In genomic region chr11:47269829-47270305, GRCh38 we compare ENCODE assay signal across 1 cellular context.
TF ChIP-seq lines count a peak whose summit lies in the region.

TSS of gene MADD (plus strand) at chr11:47270133.

TF ChIP-seq in HepG2, 621 proteins besides CTCF, POLR2A, EP300 and RAD21 (continued from another document and continues in another):
- TF ChIP-seq BHLHE40 (IDR thresholded peaks at IDR 0.05; ENCODE audit: low read length) = peak; percentile 85
- TF ChIP-seq JARID2 (CRISPR knock-in tag; IDR thresholded peaks at IDR 0.05; ENCODE audit: insufficient replicate concordance) = no peak
- peak; percentile 68 for TF ChIP-seq SAP130 (CRISPR knock-in tag; IDR thresholded peaks at IDR 0.05; ENCODE audit: low read depth)
- peak; percentile 75; the same call in 1 of the 2 replicates for TF ChIP-seq YEATS4 (CRISPR knock-in tag; IDR thresholded peaks at IDR 0.05; ENCODE audit: borderline replicate concordance)
- TF ChIP-seq AHDC1 (CRISPR knock-in tag; IDR thresholded peaks at IDR 0.05; ENCODE audit: borderline replicate concordance) = no peak
- no peak for TF ChIP-seq SNRNP70 (IDR thresholded peaks at IDR 0.05; ENCODE audit: low read depth, low read length)
- TF ChIP-seq MYPOP (CRISPR knock-in tag; IDR thresholded peaks at IDR 0.05) = peak; percentile 29; the same call in 1 of the 2 replicates
- no peak for TF ChIP-seq ZNF569 (CRISPR knock-in tag; IDR thresholded peaks at IDR 0.05; ENCODE audit: borderline replicate concordance)
- TF ChIP-seq ARNT (IDR thresholded peaks at IDR 0.05) = no peak
- peak; percentile 65; the same call in 1 of the 2 replicates for TF ChIP-seq ZNF281 (CRISPR knock-in tag; IDR thresholded peaks at IDR 0.05; ENCODE audit: borderline replicate concordance)
- TF ChIP-seq ZZZ3 (CRISPR knock-in tag; IDR thresholded peaks at IDR 0.05; ENCODE audit: borderline replicate concordance) = no peak
- peak; percentile 34; the same call in 1 of the 2 replicates for TF ChIP-seq MAZ (IDR thresholded peaks at IDR 0.05; ENCODE audit: borderline replicate concordance, low read depth, low read length)
- 0 out of 2 replicates have a peak, but pooled peaks have one; percentile 28 for TF ChIP-seq MAZ (CRISPR knock-in tag; IDR thresholded peaks at IDR 0.05; ENCODE audit: low read depth)
- no peak for TF ChIP-seq ZNF710 (CRISPR knock-in tag; IDR thresholded peaks at IDR 0.05; ENCODE audit: borderline replicate concordance)
- TF ChIP-seq MEIS2 (CRISPR knock-in tag; IDR thresholded peaks at IDR 0.05) = peak; percentile 46; the same call in 1 of the 2 replicates
- TF ChIP-seq MIER3 (CRISPR knock-in tag; IDR thresholded peaks at IDR 0.05; ENCODE audit: borderline replicate concordance) = no peak
- TF ChIP-seq ATF6 (CRISPR knock-in tag; conservative IDR thresholded peaks at IDR 0.05) = no peak
- TF ChIP-seq ZNF446 (CRISPR knock-in tag; IDR thresholded peaks at IDR 0.05) = no peak
- TF ChIP-seq ZMAT3 (CRISPR knock-in tag; conservative IDR thresholded peaks at IDR 0.05) = 0 out of 2 replicates have a peak, but pooled peaks have one; percentile 48
- TF ChIP-seq CERS6 (CRISPR knock-in tag; IDR thresholded peaks at IDR 0.05) = no peak
- no peak for TF ChIP-seq ZNF580 (CRISPR knock-in tag; IDR thresholded peaks at IDR 0.05; ENCODE audit: borderline replicate concordance, low read depth)
- peak; percentile 36; the same call in 1 of the 2 replicates for TF ChIP-seq SALL1 (CRISPR knock-in tag; IDR thresholded peaks at IDR 0.05)
- no peak for TF ChIP-seq ZNF274 (CRISPR knock-in tag; IDR thresholded peaks at IDR 0.05)
- TF ChIP-seq PHB2 (IDR thresholded peaks at IDR 0.05; ENCODE audit: partially characterized antibody) = no peak
- no peak for TF ChIP-seq MTF1 (CRISPR knock-in tag; IDR thresholded peaks at IDR 0.05)
- TF ChIP-seq AKNA (CRISPR knock-in tag; IDR thresholded peaks at IDR 0.05; ENCODE audit: borderline replicate concordance) = no peak
- no peak for TF ChIP-seq CHD4 (IDR thresholded peaks at IDR 0.05; ENCODE audit: borderline replicate concordance, low read length)
- no peak for TF ChIP-seq SOX6 (IDR thresholded peaks at IDR 0.05)
- TF ChIP-seq SOX6 (CRISPR knock-in tag; IDR thresholded peaks at IDR 0.05) = no peak
- no peak; the same call in 1 of the 2 replicates for TF ChIP-seq STAG1 (CRISPR knock-in tag; IDR thresholded peaks at IDR 0.05)
- TF ChIP-seq MYC (CRISPR knock-in tag; IDR thresholded peaks at IDR 0.05; ENCODE audit: borderline replicate concordance) = 0 out of 2 replicates have a peak, but pooled peaks have one; percentile 56
- TF ChIP-seq FOXA3 (CRISPR knock-in tag; IDR thresholded peaks at IDR 0.05) = 0 out of 2 replicates have a peak, but pooled peaks have one; percentile 26
- 0 out of 2 replicates have a peak, but pooled peaks have one; percentile 20 for TF ChIP-seq ZBTB2 (CRISPR knock-in tag; IDR thresholded peaks at IDR 0.05; ENCODE audit: low read depth)
- no peak for TF ChIP-seq SNAPC5 (CRISPR knock-in tag; IDR thresholded peaks at IDR 0.05; ENCODE audit: borderline replicate concordance)
